Comparison of ENCODE assay signal across 1 cellular context in genomic region chr3:34001022-34001421, GRCh38.
TF ChIP-seq lines count a peak whose summit lies in the region.

No MANE protein-coding gene starts in this region.

TF ChIP-seq in HepG2, 621 proteins besides CTCF, POLR2A, EP300 and RAD21 (continued from another document and continues in another):
- no peak for TF ChIP-seq CSRNP1 (CRISPR knock-in tag; IDR thresholded peaks at IDR 0.05)
- peak; percentile 49; the same call in 1 of the 2 replicates for TF ChIP-seq BCL6 (CRISPR knock-in tag; IDR thresholded peaks at IDR 0.05)
- no peak for TF ChIP-seq ATF3 (CRISPR knock-in tag; IDR thresholded peaks at IDR 0.05)
- no peak for TF ChIP-seq SPEN (CRISPR knock-in tag; IDR thresholded peaks at IDR 0.05; ENCODE audit: low read depth)
- no peak for TF ChIP-seq KMT2A (CRISPR knock-in tag; IDR thresholded peaks at IDR 0.05)
- no peak for TF ChIP-seq ZNF224 (CRISPR knock-in tag; IDR thresholded peaks at IDR 0.05)
- TF ChIP-seq RELA (CRISPR knock-in tag; IDR thresholded peaks at IDR 0.05): no peak
- TF ChIP-seq ZNF17 (CRISPR knock-in tag; IDR thresholded peaks at IDR 0.05): no peak
- TF ChIP-seq PAXIP1 (CRISPR knock-in tag; conservative IDR thresholded peaks at IDR 0.05): peak; percentile 59
- TF ChIP-seq GATAD2A (CRISPR knock-in tag; IDR thresholded peaks at IDR 0.05): 0 out of 2 replicates have a peak, but pooled peaks have one; percentile 36
- TF ChIP-seq FOXA3 (CRISPR knock-in tag; IDR thresholded peaks at IDR 0.05): 0 out of 2 replicates have a peak, but pooled peaks have one; percentile 27
- TF ChIP-seq ZNF24 (IDR thresholded peaks at IDR 0.05): no peak
- TF ChIP-seq HMGXB3 (CRISPR knock-in tag; IDR thresholded peaks at IDR 0.05; ENCODE audit: borderline replicate concordance): no peak
- TF ChIP-seq ZNF609 (CRISPR knock-in tag; IDR thresholded peaks at IDR 0.05; ENCODE audit: borderline replicate concordance): no peak
- no peak for TF ChIP-seq PHF8 (CRISPR knock-in tag; IDR thresholded peaks at IDR 0.05)
- TF ChIP-seq NCOA2 (CRISPR knock-in tag; IDR thresholded peaks at IDR 0.05): 0 out of 2 replicates have a peak, but pooled peaks have one; percentile 11
- TF ChIP-seq SALL1 (CRISPR knock-in tag; IDR thresholded peaks at IDR 0.05): peak; percentile 16; the same call in 1 of the 2 replicates
- peak; percentile 58 for TF ChIP-seq TBX2 (CRISPR knock-in tag; IDR thresholded peaks at IDR 0.05; ENCODE audit: borderline replicate concordance)
- TF ChIP-seq ZNF816 (CRISPR knock-in tag; IDR thresholded peaks at IDR 0.05; ENCODE audit: borderline replicate concordance): no peak
- no peak for TF ChIP-seq JUN (CRISPR knock-in tag; IDR thresholded peaks at IDR 0.05)
- TF ChIP-seq ZNF44 (CRISPR knock-in tag; IDR thresholded peaks at IDR 0.05): no peak
- peak; percentile 38; the same call in 1 of the 2 replicates for TF ChIP-seq NCOR1 (IDR thresholded peaks at IDR 0.05; ENCODE audit: borderline replicate concordance, low read length)
- no peak for TF ChIP-seq ARNT (IDR thresholded peaks at IDR 0.05)
- TF ChIP-seq FOXM1 (CRISPR knock-in tag; IDR thresholded peaks at IDR 0.05): no peak
- 0 out of 2 replicates have a peak, but pooled peaks have one; percentile 20 for TF ChIP-seq SALL2 (CRISPR knock-in tag; IDR thresholded peaks at IDR 0.05)
- no peak for TF ChIP-seq GMEB1 (CRISPR knock-in tag; IDR thresholded peaks at IDR 0.05; ENCODE audit: borderline replicate concordance)
- no peak for TF ChIP-seq ZNF556 (CRISPR knock-in tag; IDR thresholded peaks at IDR 0.05; ENCODE audit: borderline replicate concordance)
- peak; percentile 48 for TF ChIP-seq FOSL2 (CRISPR knock-in tag; IDR thresholded peaks at IDR 0.05)
- peak; percentile 52; the same call in 1 of the 2 replicates for TF ChIP-seq PRDM15 (CRISPR knock-in tag; IDR thresholded peaks at IDR 0.05)
- 0 out of 2 replicates have a peak, but pooled peaks have one; percentile 15 for TF ChIP-seq MIER2 (CRISPR knock-in tag; IDR thresholded peaks at IDR 0.05)
- TF ChIP-seq HNRNPH1 (optimal IDR thresholded peaks at IDR 0.05; ENCODE audit: low read depth, low read length): no peak
- 0 out of 2 replicates have a peak, but pooled peaks have one; percentile 24 for TF ChIP-seq HDAC2 (CRISPR knock-in tag; IDR thresholded peaks at IDR 0.05)
- TF ChIP-seq HDAC1 (CRISPR knock-in tag; IDR thresholded peaks at IDR 0.05): peak; percentile 35; the same call in 1 of the 2 replicates
- TF ChIP-seq SOX5 (CRISPR knock-in tag; IDR thresholded peaks at IDR 0.05; ENCODE audit: borderline replicate concordance): peak; percentile 60; the same call in 1 of the 2 replicates
- no peak for TF ChIP-seq ZNF512 (CRISPR knock-in tag; IDR thresholded peaks at IDR 0.05)
- peak; percentile 69; the same call in 1 of the 2 replicates for TF ChIP-seq ZBTB21 (CRISPR knock-in tag; IDR thresholded peaks at IDR 0.05)
- TF ChIP-seq PLRG1 (conservative IDR thresholded peaks at IDR 0.05): no peak
- no peak for TF ChIP-seq ZNF136 (CRISPR knock-in tag; IDR thresholded peaks at IDR 0.05; ENCODE audit: low read depth)
- TF ChIP-seq NR2F6 (IDR thresholded peaks at IDR 0.05): 0 out of 2 replicates have a peak, but pooled peaks have one; percentile 39
- peak; percentile 58; the same call in 1 of the 2 replicates for TF ChIP-seq NR2F6 (CRISPR knock-in tag; IDR thresholded peaks at IDR 0.05)
